22 cellular contexts compared by ENCODE assay signal in the genomic region with DNA sequence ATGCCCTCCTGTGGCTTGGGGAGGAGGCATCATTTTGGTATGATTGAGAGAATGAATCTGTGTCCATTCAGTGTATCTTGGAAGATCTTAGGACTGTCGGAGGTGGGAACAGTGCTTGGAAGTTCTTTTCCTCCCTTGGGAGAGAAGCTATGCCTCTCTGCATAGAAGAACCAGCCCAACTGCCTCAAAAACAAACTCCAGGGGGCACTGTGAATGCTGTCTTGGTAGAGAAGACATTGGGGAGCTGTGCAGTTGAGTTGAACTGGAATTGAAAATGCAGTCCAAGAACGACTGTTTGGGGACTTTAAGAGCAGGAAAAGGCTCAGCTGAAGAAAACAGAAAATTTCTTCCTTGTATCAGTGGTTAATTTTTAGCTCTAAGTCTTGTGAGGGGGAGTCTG. TPM values are rescaled to one million over a fixed set of nuclear protein-coding genes. Genes with fewer than 3 reads are reported as not detected.
DNase-seq lines count a peak whose midpoint lies in the region; ATAC-seq and TF ChIP-seq lines count a peak whose summit lies in the region.
"Had no signal": no experiment of that assay in that cellular context is flagged by ENCODE, and none has a peak within 500 bp of the region (broad histone marks: within the 10 kb centered on the region; RNA-seq: fewer than 3 reads in every experiment).

No MANE protein-coding gene starts in this region.

- CTCF ChIA-PET in AG04450 (lab: Charles Lee) (interaction anchor here (0.6 to 1.8 kb wide), 5 partner anchors 9 to 1280 kb away, joined by 3 to 6 read pairs (median 3); no protein-coding TSS in a partner anchor), Panc1 (lab: Charles Lee) (no interaction called here)

- no peak overlapping the region for H3K4ac ChIP-seq in trophoblast cell (ENCODE audit: low read depth, low read length)

- H4K91ac ChIP-seq in trophoblast cell (ENCODE audit: low read depth, low read length): no peak overlapping the region

- H4K12ac ChIP-seq in trophoblast cell (ENCODE audit: low read depth, low read length): no peak overlapping the region

- no peak overlapping the region for H3K27ac Mint-ChIP-seq in glutamatergic neuron (ENCODE audit: unreplicated experiment)

- H3K4me1 Mint-ChIP-seq in glutamatergic neuron (ENCODE audit: low read depth, unreplicated experiment): no peaks in the 10 kb centered on the region

- no peak overlapping the region for H3K27ac ChIP-seq in AG04450 (ENCODE audit: low read depth, low read length)
- no peak overlapping the region for H3K27ac ChIP-seq in Panc1 (ENCODE audit: low read length)
- no peak overlapping the region for H3K27ac ChIP-seq in trophoblast cell (ENCODE audit: low read depth, low read length)
- H3K27ac ChIP-seq: neutrophil had no signal

- H2BK5ac ChIP-seq in trophoblast cell (ENCODE audit: low read depth, low read length, poor library complexity): no peak overlapping the region

- peaks cover 11% of the 10 kb centered on the region for H3K36me3 Mint-ChIP-seq in glutamatergic neuron (ENCODE audit: unreplicated experiment)

- H3K18ac ChIP-seq in trophoblast cell (ENCODE audit: low read length): no peak overlapping the region

- in situ Hi-C loops in Panc1 (cut with HindIII; ENCODE audit: low pct_unique_long_range_greater_than_20kb, low sequenced_read_pairs): no loop called here

- ATAC-seq in Panc1: no peak
- ATAC-seq in GM21528 (IDR thresholded peaks at IDR 0.05; ENCODE audit: low FRiP score, unreplicated experiment): no peak
- ATAC-seq: activated CD4-positive, CD25-positive, alpha-beta regulatory T cell treated with anti-CD3 and anti-CD28 coated beads, Interleukin-2, amount 50 U/mL, for 24 hours; mucosa of descending colon; sciatic nerve had no signal

- H3K9me3 Mint-ChIP-seq in glutamatergic neuron (ENCODE audit: unreplicated experiment): peaks cover 2% of the 10 kb centered on the region

- DNase-seq in AG04450 (ENCODE audit: low read depth, low spot score) (no peak), Panc1 (ENCODE audit: low read depth, low spot score) (no peak), fibroblast of mammary gland (ENCODE audit: low read depth) (no peak), trophoblast cell (no peak), glutamatergic neuron (no peak), cortex of kidney (lab: John Stamatoyannopoulos, UW) (no peak)
- DNase-seq: ACHN; activated effector memory CD4-positive, alpha-beta T cell treated with anti-CD3 and anti-CD28 coated beads, Interleukin-2, amount 50 U/mL, for 16 hours; hippocampal formation; mucosa of descending colon; NCI-H1092; NCI-H748 treated with DMSO at 0.1 percent for 48 hours; stimulated activated CD4-positive, alpha-beta T cell treated with anti-CD3 and anti-CD28 coated beads, Interleukin-2, amount 100 ng/mL, for 24 hours had no signal

- H3K4me1 ChIP-seq in Panc1 (ENCODE audit: control insufficient read depth, insufficient read depth, low read length) (no peaks in the 10 kb centered on the region), trophoblast cell (ENCODE audit: control insufficient read depth in 1 of 2, insufficient read depth in 2 of 2, low read length in 2 of 2) (no peaks in the 10 kb centered on the region)

- H3K27me3 Mint-ChIP-seq in glutamatergic neuron (ENCODE audit: unreplicated experiment): peaks cover 6% of the 10 kb centered on the region

- no peak overlapping the region for H2BK120ac ChIP-seq in trophoblast cell (ENCODE audit: insufficient read depth, low read length, poor library complexity)

- H3K9ac ChIP-seq in trophoblast cell (ENCODE audit: low read length): no peak overlapping the region

- no CpG with 5 or more reads among the region's 2 CpGs for WGBS in trophoblast cell (ENCODE audit: extremely low coverage, insufficient coverage, insufficient read length)

- H3K27me3 ChIP-seq in AG04450 (ENCODE audit: control insufficient read depth, insufficient read depth, low read length) (no peaks in the 10 kb centered on the region), Panc1 (ENCODE audit: control insufficient read depth, insufficient read depth, low read length) (no peaks in the 10 kb centered on the region; the same call in 1 of the 2 replicates), trophoblast cell (ENCODE audit: insufficient read depth, low read length) (no peaks in the 10 kb centered on the region)

- H2BK12ac ChIP-seq in trophoblast cell (ENCODE audit: low read length): no peak overlapping the region

- no peak overlapping the region for H3K4me3 ChIP-seq in AG04450 (ENCODE audit: low read depth, low read length)
- H3K4me3 ChIP-seq in Panc1 (ENCODE audit: low read depth in 2 of 2, low read length in 2 of 2): no peak overlapping the region
- H3K4me3 ChIP-seq in fibroblast of mammary gland (ENCODE audit: control insufficient read depth, low read depth, low read length): no peak overlapping the region
- no peak overlapping the region for H3K4me3 ChIP-seq in trophoblast cell (ENCODE audit: low read depth, low read length)
- H3K4me3 ChIP-seq: mucosa of descending colon had no signal

- no peak overlapping the region for H3K14ac ChIP-seq in trophoblast cell (ENCODE audit: low read length)

- BruUV-seq in Panc1 (replicated peaks; lab: Mats Ljungman, UMichigan): no TSS peak

- no peak overlapping the region for H3K23ac ChIP-seq in trophoblast cell (ENCODE audit: low read length)

- H2AFZ ChIP-seq in trophoblast cell (ENCODE audit: insufficient read depth, low read length, poor library complexity): no peak overlapping the region

- POLR2A ChIA-PET in AG04450 (lab: Yijun Ruan, JAX): interaction anchor here (0.6 kb wide), 1 partner anchor 9 kb away, joined by 4 read pairs; no protein-coding TSS in a partner anchor
- POLR2A ChIA-PET in Panc1 (lab: Charles Lee): no interaction called here

- no peaks in the 10 kb centered on the region for H3K79me1 ChIP-seq in trophoblast cell (ENCODE audit: low read length)

- no peaks in the 10 kb centered on the region for H3K79me2 ChIP-seq in trophoblast cell (ENCODE audit: control insufficient read depth, insufficient read depth, low read length, poor library complexity)

- H3K4me3 Mint-ChIP-seq in glutamatergic neuron (ENCODE audit: unreplicated experiment): no peak overlapping the region

- no peak overlapping the region for H4K8ac ChIP-seq in trophoblast cell (ENCODE audit: low read depth, low read length)

- peak; percentile 40 for TF ChIP-seq CTCF in AG04450 (IDR thresholded peaks at IDR 0.05; ENCODE audit: low read depth, low read length)
- TF ChIP-seq CTCF in GM12873 (IDR thresholded peaks at IDR 0.05; ENCODE audit: insufficient read depth, low read depth, low read length, missing control alignments): peak; percentile 15
- TF ChIP-seq CTCF in Panc1 (IDR thresholded peaks at IDR 0.05): 0 out of 2 replicates have a peak, but pooled peaks have one; percentile 15
- TF ChIP-seq CTCF in fibroblast of mammary gland (conservative IDR thresholded peaks at IDR 0.05; ENCODE audit: control insufficient read depth, insufficient read depth, low read depth, low read length): peak; percentile 28
- no peak for TF ChIP-seq CTCF in glutamatergic neuron (IDR thresholded peaks at IDR 0.05; ENCODE audit: partially characterized antibody, unreplicated experiment)

- intact Hi-C loops in Panc1 (cut with micrococcal nuclease; ENCODE audit: unreplicated experiment): no loop called here

- H3K36me3 ChIP-seq in Panc1 (ENCODE audit: control insufficient read depth, insufficient read depth, low read length) (no peaks in the 10 kb centered on the region), trophoblast cell (ENCODE audit: control insufficient read depth in 1 of 2, insufficient read depth in 2 of 2, low read length in 2 of 2) (no peaks in the 10 kb centered on the region)
- H3K36me3 ChIP-seq: neutrophil had no signal

- H3K4me2 ChIP-seq in trophoblast cell (ENCODE audit: low read length): no peak overlapping the region

- no peaks in the 10 kb centered on the region for H3K9me3 ChIP-seq in AG04450 (ENCODE audit: control insufficient read depth, insufficient read depth, low read length)
- H3K9me3 ChIP-seq in Panc1 (ENCODE audit: control insufficient read depth, insufficient read depth, low read depth, low read length): no peaks in the 10 kb centered on the region
- no peaks in the 10 kb centered on the region for H3K9me3 ChIP-seq in trophoblast cell (ENCODE audit: insufficient read depth, low read depth, low read length)
- H3K9me3 ChIP-seq: mucosa of descending colon, neutrophil had no signal

- H2AK5ac ChIP-seq in trophoblast cell (ENCODE audit: low read length): no peak overlapping the region

RNA-seq across cellular contexts. Expression of a gene that starts 4.9 kb away (rescaled TPM):
- not detected in 2 replicates for polyA plus RNA-seq in AG04450 (2011; rRNA removed)
- not detected in 2 replicates for polyA minus RNA-seq in AG04450 (2011; rRNA and poly(A)+ RNA removed)
- total RNA-seq in Panc1 (2021; ENCODE audit: unreplicated experiment): not detected
- not detected for polyA plus RNA-seq in Panc1 (2012; ENCODE audit: insufficient read length)
- 0.04 and 0.05 TPM in 2 replicates for polyA plus RNA-seq in trophoblast cell (2013)
- not detected for total RNA-seq in glutamatergic neuron (ENCODE audit: unreplicated experiment)
- total RNA-seq: cerebellum; H4; mucosa of descending colon; sciatic nerve; T-helper 2 cell treated with Interferon-gamma antibody and Interleukin-4, amounts not matched to agents 100 ng/mL and 5 ng/mL, for 36 hours had no signal
- polyA plus RNA-seq: esophagus had no signal

RNA-seq across cellular contexts. Expression of a gene that starts 41.9 kb away (rescaled TPM):
- polyA plus RNA-seq in AG04450 (2011; rRNA removed): 0.52 and 0.55 TPM in 2 replicates
- 1.3 TPM in 2 replicates for polyA minus RNA-seq in AG04450 (2011; rRNA and poly(A)+ RNA removed)
- total RNA-seq in Panc1 (2021; ENCODE audit: unreplicated experiment) (1.8 TPM), glutamatergic neuron (ENCODE audit: unreplicated experiment) (8.9 TPM)
- 3.9 TPM for polyA plus RNA-seq in Panc1 (2012; ENCODE audit: insufficient read length)
- 6.6 TPM in 2 replicates for polyA plus RNA-seq in trophoblast cell (2013)
